11 cellular contexts compared by ENCODE assay signal in the genomic region with DNA sequence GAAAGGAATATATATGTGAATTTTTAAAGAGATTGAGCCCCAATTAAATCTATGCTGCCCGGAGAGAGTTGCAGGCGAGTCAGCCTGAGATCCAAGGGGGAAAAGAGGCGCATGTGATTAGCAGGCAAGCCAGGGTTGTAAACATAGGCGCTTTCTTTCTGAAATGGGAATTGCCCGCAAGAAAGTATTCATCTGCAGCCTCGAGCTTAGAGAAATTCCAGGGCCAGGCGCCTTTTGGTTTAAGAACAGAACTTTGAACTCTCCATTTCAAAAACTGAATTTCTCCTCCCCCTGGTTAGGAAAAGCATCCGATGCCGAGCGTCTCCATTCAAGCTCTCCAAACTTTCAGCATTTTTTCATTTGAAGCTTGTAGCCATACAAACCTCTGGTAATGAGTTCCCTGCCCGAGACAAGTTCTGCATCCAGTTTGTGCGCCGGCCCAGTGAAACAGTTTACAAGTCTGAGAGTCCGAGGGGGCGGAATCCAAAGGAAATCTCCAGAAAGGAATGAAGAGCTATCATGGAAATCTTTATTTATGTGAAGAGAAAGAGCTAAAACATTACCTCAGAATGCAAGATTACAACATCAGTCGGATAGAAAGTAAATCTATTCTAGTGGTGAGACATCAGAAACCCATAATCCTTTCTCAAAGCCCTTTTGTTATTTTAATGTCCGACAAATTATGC.
DNase-seq lines count a peak whose midpoint lies in the region; ATAC-seq and TF ChIP-seq lines count a peak whose summit lies in the region.
"Had no signal": no experiment of that assay in that cellular context is flagged by ENCODE, and none has a peak within 500 bp of the region (broad histone marks: within the 10 kb centered on the region; RNA-seq: fewer than 3 reads in every experiment).

No MANE protein-coding gene starts in this region.

- no peak for TF ChIP-seq POLR2A in Peyer's patch (IDR thresholded peaks at IDR 0.05)

- no peaks in the 10 kb centered on the region for H3K4me1 ChIP-seq in Peyer's patch
- H3K4me1 ChIP-seq in BE2C, result no peaks in the 10 kb centered on the region

- DNase-seq in AG08395 (ENCODE audit: low spot score) (peak; percentile 66), Peyer's patch (no peak), head of caudate nucleus (peak in 29 of 42 donors; percentile 4 to 60 (median 25)), omental fat pad (ENCODE audit: low spot score) (no peak), NCI-H1105 (lab: John Stamatoyannopoulos, UW) (no peak), BE2C (no peak)
- DNase-seq: activated T-cell treated with anti-CD3 and anti-CD28 coated beads, Interleukin-2, amount 50 U/mL, for 1 hour; effector memory CD8-positive, alpha-beta T cell had no signal

- peak; percentile 61 for ATAC-seq in omental fat pad (ENCODE audit: low FRiP score)
- ATAC-seq in GM19455 (IDR thresholded peaks at IDR 0.05; ENCODE audit: unreplicated experiment), result no peak
- ATAC-seq in GM21717 (IDR thresholded peaks at IDR 0.05; ENCODE audit: unreplicated experiment), result no peak
- ATAC-seq: effector memory CD8-positive, alpha-beta T cell; natural killer cell treated with Interleukin-12 subunit alpha and Interleukin-12 subunit beta and Interleukin-15 and Interleukin-18, amount 100 ng/mL, for 72 hours had no signal

- intact Hi-C loops in head of caudate nucleus (cut with DNase I), result no loop called here

- H3K9me3 ChIP-seq in Peyer's patch, result no peaks in the 10 kb centered on the region
- H3K9me3 ChIP-seq in BE2C, result no peaks in the 10 kb centered on the region

- no peaks in the 10 kb centered on the region for H3K36me3 ChIP-seq in Peyer's patch
- H3K36me3 ChIP-seq in BE2C, result no peaks in the 10 kb centered on the region

- TF ChIP-seq CTCF in Peyer's patch (IDR thresholded peaks at IDR 0.05) (no peak), omental fat pad (IDR thresholded peaks at IDR 0.05) (no peak), BE2C (IDR thresholded peaks at IDR 0.05; ENCODE audit: low read depth, low read length) (no peak)

- peak overlapping the region in 1 of 4 donors; percentile 12 for H3K4me3 ChIP-seq in Peyer's patch
- no peak overlapping the region for H3K4me3 ChIP-seq in BE2C (ENCODE audit: low read depth, low read length)

- H3K27ac ChIP-seq in Peyer's patch, result peak overlapping the region in 3 of 4 donors; percentile 19 to 52 (median 46)

- no peaks in the 10 kb centered on the region for H3K27me3 ChIP-seq in Peyer's patch
- H3K27me3 ChIP-seq in BE2C, result peaks cover 13% of the 10 kb centered on the region

Comparison
In these comparisons a context has a peak if more than half of its experiments do, and no peak if none do; other contexts are left out.
1. DNase-seq: peak in AG08395 (single experiment) and head of caudate nucleus (29 of 42); none in Peyer's patch (0 of 3), omental fat pad (single experiment), NCI-H1105 (single experiment) and BE2C (single experiment).